9 cellular contexts compared by ENCODE assay signal in the genomic region with DNA sequence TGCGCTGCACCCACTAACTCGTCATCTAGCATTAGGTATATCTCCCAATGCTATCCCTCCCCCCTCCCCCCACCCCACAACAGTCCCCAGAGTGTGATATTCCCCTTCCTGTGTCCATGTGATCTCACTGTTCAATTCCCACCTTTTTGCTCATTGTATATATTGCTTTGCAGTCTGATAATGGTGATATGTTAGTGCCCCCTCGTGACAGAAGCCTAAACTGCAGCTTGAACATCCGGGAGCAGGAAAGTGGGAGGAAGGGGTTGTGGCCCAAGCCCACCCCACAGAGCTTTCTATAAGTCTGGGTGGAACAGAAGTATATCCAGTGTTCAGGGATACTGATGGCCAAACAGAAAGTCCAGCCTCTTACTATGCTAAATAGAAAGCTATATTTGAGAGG. TPM values are rescaled to one million over a fixed set of nuclear protein-coding genes. Genes with fewer than 3 reads are reported as not detected.
DNase-seq lines count a peak whose midpoint lies in the region; FAIRE-seq and TF ChIP-seq lines count a peak whose summit lies in the region.
"Not testable (repeated sequence)": the region's sequence is repeated elsewhere in the genome, so short reads cannot be mapped to it uniquely, and the experiment has no call there.
"Had no signal": no experiment of that assay in that cellular context is flagged by ENCODE, and none has a peak within 500 bp of the region (broad histone marks: within the 10 kb centered on the region; RNA-seq: fewer than 3 reads in every experiment).

No MANE protein-coding gene starts in this region.

- H3K4me2 ChIP-seq in Karpas-422 (ENCODE audit: low read depth, low read length, poor library complexity, severe bottlenecking); OCI-LY3 (ENCODE audit: low read length); parathyroid adenoma (ENCODE audit: low read length): not testable (repeated sequence)

- not testable (repeated sequence) for H3K27ac ChIP-seq in 22Rv1; Karpas-422 (ENCODE audit: low read length); OCI-LY3 (ENCODE audit: low read length); parathyroid adenoma

- H3K79me2 ChIP-seq in Karpas-422 (ENCODE audit: low read length); OCI-LY3 (ENCODE audit: low read length); parathyroid adenoma: not testable (repeated sequence)

- not testable (repeated sequence) for H3K9me2 ChIP-seq in Karpas-422 (replicated peaks; ENCODE audit: insufficient read depth, low read length)

- DNase-seq in ELR (ENCODE audit: low read depth) (peak; percentile 51), Karpas-422 (peak; percentile 76), bronchial epithelial cell (ENCODE audit: low read depth) (peak; percentile 22), hepatic stellate cell (ENCODE audit: low spot score) (peak; percentile 13)
- peak; percentile 46 for DNase-seq in activated CD4-positive, alpha-beta T cell treated with anti-CD3 and anti-CD28 coated beads, Interleukin-2, amount 50 U/mL, for 1 hour

- H3K4me1 ChIP-seq in Karpas-422 (ENCODE audit: low read length); OCI-LY3 (ENCODE audit: low read length); parathyroid adenoma: not testable (repeated sequence)

- H3K27me3 ChIP-seq in Karpas-422 (ENCODE audit: low read length); OCI-LY3 (ENCODE audit: low read depth, low read length); bronchial epithelial cell (ENCODE audit: control insufficient read depth, insufficient read depth, low read length); parathyroid adenoma (ENCODE audit: control insufficient read depth, insufficient read depth, low read length): not testable (repeated sequence)

- peak; percentile 51 for TF ChIP-seq CTCF in 22Rv1 (IDR thresholded peaks at IDR 0.05)
- peak; percentile 47 for TF ChIP-seq CTCF in OCI-LY3 (IDR thresholded peaks at IDR 0.05; ENCODE audit: low read depth, low read length)
- TF ChIP-seq CTCF in bronchial epithelial cell (IDR thresholded peaks at IDR 0.05; ENCODE audit: insufficient read depth, low read length, severe bottlenecking): peak; percentile 27
- peak; percentile 28 for TF ChIP-seq CTCF in parathyroid adenoma (IDR thresholded peaks at IDR 0.05)

- not testable (repeated sequence) for H3K9ac ChIP-seq in Karpas-422 (ENCODE audit: low read length); OCI-LY3 (ENCODE audit: low read length); parathyroid adenoma

- FAIRE-seq in bronchial epithelial cell (lab: Jason Lieb, UNC): not testable (repeated sequence)

- H2AFZ ChIP-seq in Karpas-422 (ENCODE audit: low read length); OCI-LY3 (ENCODE audit: low read depth, low read length); parathyroid adenoma: not testable (repeated sequence)

- H4K20me1 ChIP-seq in Karpas-422 (ENCODE audit: insufficient read depth, low read depth, low read length); OCI-LY3 (ENCODE audit: insufficient read depth, low read length): not testable (repeated sequence)

- H3K9me3 ChIP-seq in Karpas-422 (ENCODE audit: low read length); OCI-LY3 (ENCODE audit: insufficient read depth, low read length); parathyroid adenoma (ENCODE audit: control insufficient read depth, low read length): not testable (repeated sequence)

- H3K4me3 ChIP-seq in Karpas-422 (ENCODE audit: low read length); OCI-LY3 (ENCODE audit: low read length); bronchial epithelial cell (ENCODE audit: low read depth, low read length); parathyroid adenoma (ENCODE audit: low read depth, low read length): not testable (repeated sequence)

- H3K36me3 ChIP-seq in Karpas-422 (ENCODE audit: insufficient read depth, low read length); OCI-LY3 (replicated peaks; ENCODE audit: low read depth, low read length); bronchial epithelial cell (ENCODE audit: control insufficient read depth, insufficient read depth, low read length); parathyroid adenoma (ENCODE audit: control insufficient read depth, insufficient read depth, low read length): not testable (repeated sequence)

RNA-seq across cellular contexts. Expression of a gene that starts 29.6 kb away (rescaled TPM):
- 0.11 and 0.15 TPM in 2 replicates for total RNA-seq in Karpas-422 (2014; rRNA removed; shearing (Covaris generic); ENCODE audit: low replicate concordance)
- under 0.01 and 0.13 TPM in 2 replicates for total RNA-seq in bronchial epithelial cell
- total RNA-seq: Right ventricle myocardium inferior had no signal

Comparison
In these comparisons a context has a peak if more than half of its experiments do, and no peak if none do; other contexts are left out.
1. DNase-seq: peak in every context shown above with its lines; median percentile 76 in Karpas-422; 51 in ELR; 46 in activated CD4-positive, alpha-beta T cell treated with anti-CD3 and anti-CD28 coated beads, Interleukin-2, amount 50 U/mL, for 1 hour; 22 in bronchial epithelial cell; 13 in hepatic stellate cell.